In the genomic region with DNA sequence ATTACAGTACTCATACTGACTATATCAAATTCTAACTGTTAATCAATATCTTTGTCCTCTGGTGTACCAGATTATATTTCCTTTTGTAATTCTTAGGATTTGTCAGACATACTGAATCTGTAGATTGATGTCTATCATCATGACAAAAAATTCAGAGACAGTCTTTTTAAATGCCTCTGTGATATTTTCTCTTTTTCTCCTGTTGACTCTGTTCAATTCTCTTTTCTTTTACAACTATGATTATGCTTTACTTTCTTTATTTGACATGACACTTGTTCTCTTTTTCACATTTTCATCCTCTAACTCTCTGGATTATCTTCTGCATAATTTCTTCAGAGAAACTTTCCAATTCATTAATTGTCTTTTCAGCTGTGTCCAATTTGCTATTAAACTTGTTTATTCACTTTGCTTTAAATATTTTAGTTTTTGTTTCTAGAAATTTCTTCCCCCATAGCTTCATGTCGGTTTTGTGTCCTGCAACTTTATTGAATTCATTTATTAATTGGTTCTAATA, we compare ENCODE assay signal across 22 cellular contexts.
"Had no signal": no experiment of that assay in that cellular context is flagged by ENCODE, and none has a peak within 500 bp of the region (broad histone marks: within the 10 kb centered on the region; RNA-seq: fewer than 3 reads in every experiment).

No MANE protein-coding gene starts in this region.

- H3K27me3 ChIP-seq: SJCRH30 had no signal

- H3K36me3 ChIP-seq: SJCRH30 had no signal

- H3K4me3 ChIP-seq: SJCRH30 had no signal

- FAIRE-seq: HepG2 had no signal

- ATAC-seq: HepG2, Panc1, PC-3, Right ventricle myocardium inferior had no signal

- H3K27ac ChIP-seq: KMS-11, SJCRH30 had no signal

- H3K4me2 ChIP-seq: KMS-11 had no signal

- H3K4me1 ChIP-seq: SJCRH30 had no signal

- DNase-seq: IMR-90, MM.1S, NCI-H1092 treated with DMSO at 0.1 percent for 48 hours, NCI-H1436, NCI-H187, NCI-H2029, NCI-H2081 treated with DMSO at 0.1 percent for 48 hours, NCI-H2171, NCI-H226, NCI-H446, NCI-H510A, NCI-H524 treated with DMSO at 0.1 percent for 48 hours, NCI-H69, NCI-H774, PC-3, SHP77 treated with DMSO at 0.1 percent for 48 hours, SJCRH30, SW 1271 had no signal

- H3K9me3 ChIP-seq: SJCRH30 had no signal

- H3K9ac ChIP-seq: KMS-11 had no signal
